1 cellular context compared by ENCODE assay signal in genomic region chr5:59276277-59276647, GRCh38.
TF ChIP-seq lines count a peak whose summit lies in the region.

No MANE protein-coding gene starts in this region.

TF ChIP-seq in GM23338, 12 proteins besides CTCF, POLR2A, EP300 and RAD21 (continued from another document):
- no peak for TF ChIP-seq ZNF462 (CRISPR knock-in tag; IDR thresholded peaks at IDR 0.05)
- no peak for TF ChIP-seq EZH2phosphoT487 (IDR thresholded peaks at IDR 0.05; ENCODE audit: unreplicated experiment)
- TF ChIP-seq EZH2 (IDR thresholded peaks at IDR 0.05; ENCODE audit: low read depth, unreplicated experiment), result no peak
- no peak for TF ChIP-seq STAT1 (IDR thresholded peaks at IDR 0.05; ENCODE audit: unreplicated experiment)
- TF ChIP-seq ZNF331 (CRISPR knock-in tag; IDR thresholded peaks at IDR 0.05; ENCODE audit: low read depth), result no peak
- TF ChIP-seq POLR2AphosphoS5 (IDR thresholded peaks at IDR 0.05; ENCODE audit: low read depth), result no peak
- TF ChIP-seq JUNB (IDR thresholded peaks at IDR 0.05; ENCODE audit: unreplicated experiment), result no peak
- TF ChIP-seq ZNF114 (CRISPR knock-in tag; IDR thresholded peaks at IDR 0.05), result no peak
- TF ChIP-seq CREB1 (CRISPR knock-in tag; IDR thresholded peaks at IDR 0.05; ENCODE audit: low read depth), result no peak
